Comparison of ENCODE assay signal across 23 cellular contexts in genomic region chr4:166088576-166088975, GRCh38.
DNase-seq lines count a peak whose midpoint lies in the region; TF ChIP-seq lines count a peak whose summit lies in the region.
"Had no signal": no experiment of that assay in that cellular context is flagged by ENCODE, and none has a peak within 500 bp of the region (broad histone marks: within the 10 kb centered on the region; RNA-seq: fewer than 3 reads in every experiment).

No MANE protein-coding gene starts in this region.

- no peak for TF ChIP-seq CTCF in tibial artery (IDR thresholded peaks at IDR 0.05)

- H3K36me3 ChIP-seq in SJCRH30 (no peaks in the 10 kb centered on the region), tibial artery (no peaks in the 10 kb centered on the region)
- H3K36me3 ChIP-seq: BLaER1 had no signal

- DNase-seq in NCI-H82 (lab: John Stamatoyannopoulos, UW): peak; percentile 38
- DNase-seq in NCI-H82 treated with DMSO at 0.1 percent for 48 hours (lab: John Stamatoyannopoulos, UW; ENCODE audit: unreplicated experiment): no peak
- DNase-seq in SKM-1 treated with dmso at 0.1 percent for 144 hours (lab: John Stamatoyannopoulos, UW; ENCODE audit: unreplicated experiment): peak; percentile 16
- no peak for DNase-seq in SKM-1 (lab: John Stamatoyannopoulos, UW; ENCODE audit: unreplicated experiment)
- DNase-seq in SJCRH30: peak; percentile 39 to 61
- no peak for DNase-seq in tibial artery
- DNase-seq: AML-193; C1 segment of cervical spinal cord; CD4-positive, alpha-beta memory T cell; CD4-positive, CD25-positive, alpha-beta regulatory T cell; CD8-positive, alpha-beta memory T cell; COR-L47; DMS 273 treated with DMSO at 0.1 percent for 48 hours; DMS153; DMS53; DMS79; DND-41; EL; GDM1 had no signal

- H3K27ac ChIP-seq in SJCRH30 (0 out of 2 replicates have a peak overlapping the region, but pooled peaks have one; percentile 22), tibial artery (no peak overlapping the region)
- H3K27ac ChIP-seq: 22Rv1, A549, BLaER1 had no signal

- H3K9me3 ChIP-seq in SJCRH30 (replicated peaks) (no peaks in the 10 kb centered on the region), tibial artery (no peaks in the 10 kb centered on the region)
- H3K9me3 ChIP-seq: A549, BLaER1 had no signal

- H3K27me3 ChIP-seq in SJCRH30: no peaks in the 10 kb centered on the region
- H3K27me3 ChIP-seq in tibial artery: no peaks in the 10 kb centered on the region
- H3K27me3 ChIP-seq: BLaER1 had no signal

- H3K4me1 ChIP-seq in SJCRH30: peaks cover 18% of the 10 kb centered on the region
- no peaks in the 10 kb centered on the region for H3K4me1 ChIP-seq in tibial artery
- H3K4me1 ChIP-seq: A549, BLaER1 had no signal

- intact Hi-C loops in tibial artery (cut with DNase I; ENCODE audit: low total_unique reads): no loop called here

- H3K4me3 ChIP-seq in SJCRH30 (no peak overlapping the region), tibial artery (no peak overlapping the region)
- H3K4me3 ChIP-seq: A549, BLaER1, GM12878 had no signal

Comparison
In these comparisons a context has a peak if more than half of its experiments do, and no peak if none do; other contexts are left out.
1. DNase-seq: peak in NCI-H82 (single experiment), SKM-1 treated with dmso at 0.1 percent for 144 hours (single experiment) and SJCRH30 (2 of 2); none in NCI-H82 treated with DMSO at 0.1 percent for 48 hours (single experiment), SKM-1 (single experiment) and tibial artery (0 of 2).